8 cellular contexts compared by ENCODE assay signal in the genomic region with DNA sequence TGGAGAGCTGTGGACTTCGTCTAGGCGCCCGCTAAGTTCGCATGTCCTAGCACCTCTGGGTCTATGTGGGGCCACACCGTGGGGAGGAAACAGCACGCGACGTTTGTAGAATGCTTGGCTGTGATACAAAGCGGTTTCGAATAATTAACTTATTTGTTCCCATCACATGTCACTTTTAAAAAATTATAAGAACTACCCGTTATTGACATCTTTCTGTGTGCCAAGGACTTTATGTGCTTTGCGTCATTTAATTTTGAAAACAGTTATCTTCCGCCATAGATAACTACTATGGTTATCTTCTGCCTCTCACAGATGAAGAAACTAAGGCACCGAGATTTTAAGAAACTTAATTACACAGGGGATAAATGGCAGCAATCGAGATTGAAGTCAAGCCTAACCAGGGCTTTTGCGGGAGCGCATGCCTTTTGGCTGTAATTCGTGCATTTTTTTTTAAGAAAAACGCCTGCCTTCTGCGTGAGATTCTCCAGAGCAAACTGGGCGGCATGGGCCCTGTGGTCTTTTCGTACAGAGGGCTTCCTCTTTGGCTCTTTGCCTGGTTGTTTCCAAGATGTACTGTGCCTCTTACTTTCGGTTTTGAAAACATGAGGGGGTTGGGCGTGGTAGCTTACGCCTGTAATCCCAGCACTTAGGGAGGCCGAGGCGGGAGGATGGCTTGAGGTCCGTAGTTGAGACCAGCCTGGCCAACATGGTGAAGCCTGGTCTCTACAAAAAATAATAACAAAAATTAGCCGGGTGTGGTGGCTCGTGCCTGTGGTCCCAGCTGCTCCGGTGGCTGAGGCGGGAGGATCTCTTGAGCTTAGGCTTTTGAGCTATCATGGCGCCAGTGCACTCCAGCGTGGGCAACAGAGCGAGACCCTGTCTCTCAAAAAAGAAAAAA. TPM values are rescaled to one million over a fixed set of nuclear protein-coding genes. Genes with fewer than 3 reads are reported as not detected.
DNase-seq lines count a peak whose midpoint lies in the region; ATAC-seq and TF ChIP-seq lines count a peak whose summit lies in the region.

No MANE protein-coding gene starts in this region.

- TF ChIP-seq EP300 in upper lobe of left lung (IDR thresholded peaks at IDR 0.05) = peak in 2 of 4 donors; percentile 27 to 63

- H3K4me3 ChIP-seq in DND-41 (ENCODE audit: low read depth in 1 of 2, low read length in 2 of 2) (peak overlapping the region; percentile 78 to 90), foreskin fibroblast (ENCODE audit: low read depth in 1 of 2, low read length in 2 of 2) (peak overlapping the region; percentile 67 to 94), upper lobe of left lung (peak overlapping the region; percentile 67 to 87 (median 68))

- H3K9me3 Mint-ChIP-seq in nephron progenitor cell = no peaks in the 10 kb centered on the region

- H3K4me1 Mint-ChIP-seq in nephron progenitor cell = peaks cover 27% of the 10 kb centered on the region

- H3K36me3 ChIP-seq in DND-41 (ENCODE audit: insufficient read depth, low read length) = peaks cover 48% of the 10 kb centered on the region
- H3K36me3 ChIP-seq in upper lobe of left lung = peaks cover 20 to 31% (median 23%) of the 10 kb centered on the region in 4 donors

- H3K4me2 ChIP-seq in DND-41 (ENCODE audit: insufficient read depth, low read length) = peak overlapping the region; percentile 76

- DNase-seq in DND-41 (peak; percentile 82), HK-2 (ENCODE audit: unreplicated experiment) (peak; percentile 38), RWPE1 (ENCODE audit: low spot score) (peak; percentile 63), foreskin fibroblast (peak; percentile 64 to 89), nephron progenitor cell (no peak), upper lobe of left lung (peak; percentile 24 to 86)
- DNase-seq in activated naive CD4-positive, alpha-beta T cell treated with Interleukin-2 at 50 U/mL for 16 hours = peak; percentile 72

- no peaks in the 10 kb centered on the region for H3K9me3 ChIP-seq in DND-41 (ENCODE audit: insufficient read depth, low read length, severe bottlenecking)
- no peaks in the 10 kb centered on the region for H3K9me3 ChIP-seq in upper lobe of left lung

- TF ChIP-seq POLR2A in upper lobe of left lung (IDR thresholded peaks at IDR 0.05) = peak in 3 of 4 donors; percentile 35 to 80 (median 56)

- POLR2A ChIA-PET in RWPE1 (lab: Yijun Ruan, JAX; ENCODE audit: low non-redundant PET) = interaction anchor here (0.5 to 2.7 kb wide), 5 partner anchors 14 to 81 kb away, joined by 3 to 14 read pairs (median 5); partner anchors contain the start of gene SPG11

- H3K27ac Mint-ChIP-seq in nephron progenitor cell = peak overlapping the region; percentile 99

- peak overlapping the region; percentile 94 for H3K9ac ChIP-seq in DND-41 (ENCODE audit: low read depth, low read length)

- H3K4me1 ChIP-seq in DND-41 (ENCODE audit: insufficient read depth, low read length) (peaks cover 54% of the 10 kb centered on the region), upper lobe of left lung (peaks cover 35 to 54% (median 45%) of the 10 kb centered on the region in 4 donors)

- peaks cover 69% of the 10 kb centered on the region for H3K79me2 ChIP-seq in DND-41 (ENCODE audit: insufficient read depth, low read length)

- H3K27me3 ChIP-seq in DND-41 (ENCODE audit: insufficient read depth, low read length, poor library complexity) (no peaks in the 10 kb centered on the region), upper lobe of left lung (no peaks in the 10 kb centered on the region)

- CTCF ChIA-PET in RWPE1 (lab: Yijun Ruan, JAX) = interaction anchor here (0.9 kb wide), 1 partner anchor 26 kb away, joined by 3 read pairs; no protein-coding TSS in a partner anchor

- ATAC-seq in DND-41 (ENCODE audit: insufficient read depth, low read depth) (peak; percentile 62), upper lobe of left lung (ENCODE audit: low FRiP score in 2 of 2) (peak; percentile 79 to 85), GM19455 (IDR thresholded peaks at IDR 0.05; ENCODE audit: unreplicated experiment) (no peak)

- H2AFZ ChIP-seq in DND-41 (ENCODE audit: low read depth, low read length) = no peak overlapping the region

- peak overlapping the region; percentile 98 for H3K4me3 Mint-ChIP-seq in nephron progenitor cell

- WGBS in upper lobe of left lung, 2 donors = 4 to 6% methylated on average over 35 of the region's 35 CpGs

- peaks cover 53% of the 10 kb centered on the region for H4K20me1 ChIP-seq in DND-41 (ENCODE audit: insufficient read depth, low read length)

- TF ChIP-seq CTCF in DND-41 (IDR thresholded peaks at IDR 0.05; ENCODE audit: borderline replicate concordance, extremely low read depth, low read length, poor library complexity, severe bottlenecking) (peak; percentile 1), RWPE1 (conservative IDR thresholded peaks at IDR 0.05; ENCODE audit: low read depth) (no peak), foreskin fibroblast (IDR thresholded peaks at IDR 0.05; ENCODE audit: low read depth, low read length) (no peak), nephron progenitor cell (IDR thresholded peaks at IDR 0.05) (no peak), upper lobe of left lung (IDR thresholded peaks at IDR 0.05) (no peak)

- peaks cover 20% of the 10 kb centered on the region for H3K36me3 Mint-ChIP-seq in nephron progenitor cell (ENCODE audit: low read depth)

- peaks cover 20% of the 10 kb centered on the region for H3K27me3 Mint-ChIP-seq in nephron progenitor cell (ENCODE audit: low read depth, poor library complexity)

- H3K27ac ChIP-seq in DND-41 (ENCODE audit: low read length) (peak overlapping the region; percentile 98), RWPE1 (peak overlapping the region; percentile 88), upper lobe of left lung (peak overlapping the region; percentile 99 to 100 (median 100))

RNA-seq across cellular contexts. Expression of gene B2M, which starts 1.0 kb away (rescaled TPM):
- 1,000 to 10,000 TPM in 5 of 6 donors, 100 to 1,000 TPM in 1; 963 to 7,115 (median 3,598) TPM for total RNA-seq in upper lobe of left lung

RNA-seq across cellular contexts. Expression of gene PATL2, which starts 1.2 kb away (rescaled TPM):
- 10 to 100 TPM in 2 of 6 donors, 1 to 10 TPM in 4; 2.6 to 30.4 (median 7.8) TPM for total RNA-seq in upper lobe of left lung

RNA-seq across cellular contexts. Expression of gene TRIM69, which starts 24.0 kb away (rescaled TPM):
- total RNA-seq in upper lobe of left lung = 10 to 100 TPM; 10.3 to 29.3 (median 18.3) TPM

RNA-seq across cellular contexts. Expression of gene SPG11, which starts 48.9 kb away (rescaled TPM):
- total RNA-seq in upper lobe of left lung = 100 to 1,000 TPM in 3 of 6 donors, 10 to 100 TPM in 3; 81.6 to 161 (median 97.4) TPM
